1 cellular context compared by ENCODE assay signal in the genomic region with DNA sequence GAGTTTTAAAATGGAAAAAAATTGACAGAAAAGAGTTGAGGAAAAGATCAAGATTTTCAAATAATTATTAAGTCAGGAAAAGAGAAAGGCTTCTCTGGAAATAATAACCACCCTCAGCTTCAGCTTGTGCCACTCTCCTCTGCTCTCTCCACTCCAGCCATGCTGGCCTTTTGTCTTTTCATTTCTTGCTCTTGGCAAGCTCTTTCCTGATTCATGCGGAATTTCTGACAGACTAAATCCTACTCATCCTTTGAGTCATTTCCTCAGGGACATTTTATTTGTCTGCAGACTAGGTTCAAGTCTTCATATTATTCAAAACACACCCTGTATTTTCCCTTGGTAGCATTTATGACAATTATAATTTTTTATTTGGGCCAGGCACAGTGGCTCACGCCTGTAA.
TF ChIP-seq lines count a peak whose summit lies in the region.

No MANE protein-coding gene starts in this region.

TF ChIP-seq in A549, 52 proteins besides CTCF, POLR2A, EP300 and RAD21 (continued from another document):
- TF ChIP-seq FOSL2 (IDR thresholded peaks at IDR 0.05) (peak; percentile 73), FOSL2 (CRISPR knock-in tag; IDR thresholded peaks at IDR 0.05) (peak; percentile 87), EHMT2 (IDR thresholded peaks at IDR 0.05; ENCODE audit: low read depth) (no peak), EHF (CRISPR knock-in tag; IDR thresholded peaks at IDR 0.05) (no peak), BHLHE40 (IDR thresholded peaks at IDR 0.05; ENCODE audit: low read depth, low read length) (no peak), POLR2AphosphoS2 (conservative IDR thresholded peaks at IDR 0.05; ENCODE audit: low read length) (no peak), RFX5 (IDR thresholded peaks at IDR 0.05) (no peak), RCOR1 (IDR thresholded peaks at IDR 0.05; ENCODE audit: low read depth, low read length) (no peak), GATA3 (IDR thresholded peaks at IDR 0.05; ENCODE audit: borderline replicate concordance) (peak; percentile 56; the same call in 1 of the 2 replicates), USF2 (IDR thresholded peaks at IDR 0.05) (no peak), HOXA7 (CRISPR knock-in tag; IDR thresholded peaks at IDR 0.05) (no peak), ZNF302 (CRISPR knock-in tag; IDR thresholded peaks at IDR 0.05) (no peak), CEBPB (IDR thresholded peaks at IDR 0.05) (0 out of 4 replicates have a peak, but pooled peaks of 1 of the 2 experiments have one; percentile 5), TP53 (CRISPR knock-in tag; IDR thresholded peaks at IDR 0.05) (no peak), JUNB (IDR thresholded peaks at IDR 0.05) (peak; percentile 77), FOXS1 (CRISPR knock-in tag; IDR thresholded peaks at IDR 0.05) (no peak), MYC (IDR thresholded peaks at IDR 0.05; ENCODE audit: borderline replicate concordance, low read length) (no peak), ATOH8 (CRISPR knock-in tag; IDR thresholded peaks at IDR 0.05; ENCODE audit: low read depth) (no peak), RARB (CRISPR knock-in tag; IDR thresholded peaks at IDR 0.05) (no peak), CBX2 (IDR thresholded peaks at IDR 0.05; ENCODE audit: borderline replicate concordance, low read depth) (no peak), ESRRA (IDR thresholded peaks at IDR 0.05; ENCODE audit: borderline replicate concordance, low read length) (no peak), CHD4 (IDR thresholded peaks at IDR 0.05; ENCODE audit: borderline replicate concordance) (no peak), ZSCAN20 (CRISPR knock-in tag; IDR thresholded peaks at IDR 0.05) (no peak), SREBF2 (IDR thresholded peaks at IDR 0.05) (no peak)
- TF ChIP-seq, protein P1, sequence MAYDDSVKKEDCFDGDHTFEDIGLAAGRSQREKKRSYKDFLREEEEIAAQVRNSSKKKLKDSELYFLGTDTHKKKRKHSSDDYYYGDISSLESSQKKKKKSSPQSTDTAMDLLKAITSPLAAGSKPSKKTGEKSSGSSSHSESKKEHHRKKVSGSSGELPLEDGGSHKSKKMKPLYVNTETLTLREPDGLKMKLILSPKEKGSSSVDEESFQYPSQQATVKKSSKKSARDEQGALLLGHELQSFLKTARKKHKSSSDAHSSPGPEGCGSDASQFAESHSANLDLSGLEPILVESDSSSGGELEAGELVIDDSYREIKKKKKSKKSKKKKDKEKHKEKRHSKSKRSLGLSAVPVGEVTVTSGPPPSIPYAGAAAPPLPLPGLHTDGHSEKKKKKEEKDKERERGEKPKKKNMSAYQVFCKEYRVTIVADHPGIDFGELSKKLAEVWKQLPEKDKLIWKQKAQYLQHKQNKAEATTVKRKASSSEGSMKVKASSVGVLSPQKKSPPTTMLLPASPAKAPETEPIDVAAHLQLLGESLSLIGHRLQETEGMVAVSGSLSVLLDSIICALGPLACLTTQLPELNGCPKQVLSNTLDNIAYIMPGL (CRISPR knock-in tag; IDR thresholded peaks at IDR 0.05; ENCODE audit: borderline replicate concordance) = no peak
- TF ChIP-seq, protein P2, sequence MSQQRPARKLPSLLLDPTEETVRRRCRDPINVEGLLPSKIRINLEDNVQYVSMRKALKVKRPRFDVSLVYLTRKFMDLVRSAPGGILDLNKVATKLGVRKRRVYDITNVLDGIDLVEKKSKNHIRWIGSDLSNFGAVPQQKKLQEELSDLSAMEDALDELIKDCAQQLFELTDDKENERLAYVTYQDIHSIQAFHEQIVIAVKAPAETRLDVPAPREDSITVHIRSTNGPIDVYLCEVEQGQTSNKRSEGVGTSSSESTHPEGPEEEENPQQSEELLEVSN (IDR thresholded peaks at IDR 0.05; ENCODE audit: borderline replicate concordance, low read depth) = no peak
